9 cellular contexts compared by ENCODE assay signal in genomic region chr15:31472636-31473383, GRCh38.
DNase-seq lines count a peak whose midpoint lies in the region; ATAC-seq and TF ChIP-seq lines count a peak whose summit lies in the region.
"Had no signal": no experiment of that assay in that cellular context is flagged by ENCODE, and none has a peak within 500 bp of the region (broad histone marks: within the 10 kb centered on the region; RNA-seq: fewer than 3 reads in every experiment).

No MANE protein-coding gene starts in this region.

- H3K4me1 ChIP-seq in DOHH2 (ENCODE audit: control insufficient read depth, low read length): peaks cover 27% of the 10 kb centered on the region
- H3K4me1 ChIP-seq: uterus had no signal

- H3K27ac Mint-ChIP-seq in glutamatergic neuron (ENCODE audit: unreplicated experiment): peak overlapping the region; percentile 83

- H3F3A ChIP-seq in DOHH2 (ENCODE audit: control insufficient read depth, insufficient read depth): no peaks in the 10 kb centered on the region

- peaks cover 48% of the 10 kb centered on the region for H3K4me1 Mint-ChIP-seq in glutamatergic neuron (ENCODE audit: low read depth, unreplicated experiment)

- H3K36me3 Mint-ChIP-seq in glutamatergic neuron (ENCODE audit: unreplicated experiment): peaks cover 5% of the 10 kb centered on the region

- H3K9me3 ChIP-seq in DOHH2 (ENCODE audit: control insufficient read depth, insufficient read depth, low read length): no peaks in the 10 kb centered on the region
- H3K9me3 ChIP-seq: uterus had no signal

- peak overlapping the region; percentile 22; the same call in 1 of the 2 replicates for H3K27ac ChIP-seq in DOHH2 (ENCODE audit: low read depth, low read length)

- DNase-seq in activated T-cell treated with anti-CD3 and anti-CD28 coated beads for 1 hour (ENCODE audit: low read depth) (peak; percentile 17), glutamatergic neuron (no peak), retina (no peak), AML-193 (lab: John Stamatoyannopoulos, UW) (no peak)
- peak; percentile 34 to 52 for DNase-seq in stimulated activated CD4-positive, alpha-beta T cell treated with anti-CD3 and anti-CD28 coated beads, Interleukin-4, amount 100 ng/mL, for 4 hours

- no peaks in the 10 kb centered on the region for H3K79me2 ChIP-seq in DOHH2 (ENCODE audit: control insufficient read depth, low read length)

- no peaks in the 10 kb centered on the region for H4K20me1 ChIP-seq in DOHH2 (ENCODE audit: control insufficient read depth, insufficient read depth, low read depth, low read length)

- no peaks in the 10 kb centered on the region; the same call in 1 of the 2 replicates for H3K9me2 ChIP-seq in DOHH2 (replicated peaks; ENCODE audit: control insufficient read depth, low read length)

- peak; percentile 87 for ATAC-seq in GM19438 (IDR thresholded peaks at IDR 0.05; ENCODE audit: low read depth, unreplicated experiment)
- peak; percentile 92 for ATAC-seq in HG03378 (IDR thresholded peaks at IDR 0.05; ENCODE audit: unreplicated experiment)

- no peaks in the 10 kb centered on the region for H3K36me3 ChIP-seq in DOHH2 (ENCODE audit: control insufficient read depth, low read length)
- H3K36me3 ChIP-seq: uterus had no signal

- TF ChIP-seq CTCF in DOHH2 (IDR thresholded peaks at IDR 0.05; ENCODE audit: low read depth, low read length, poor library complexity, severe bottlenecking) (no peak), glutamatergic neuron (IDR thresholded peaks at IDR 0.05; ENCODE audit: partially characterized antibody, unreplicated experiment) (no peak)

- H3K27me3 ChIP-seq in DOHH2 (ENCODE audit: control insufficient read depth, low read length): no peaks in the 10 kb centered on the region
- H3K27me3 ChIP-seq: uterus had no signal

- peak overlapping the region; percentile 56 for H3K4me2 ChIP-seq in DOHH2 (ENCODE audit: low read length)

- H3K9me3 Mint-ChIP-seq in glutamatergic neuron (ENCODE audit: unreplicated experiment): peaks cover 18% of the 10 kb centered on the region

- peak overlapping the region; percentile 44 for H3K4me3 Mint-ChIP-seq in glutamatergic neuron (ENCODE audit: unreplicated experiment)

- H3K27me3 Mint-ChIP-seq in glutamatergic neuron (ENCODE audit: unreplicated experiment): peaks cover 10% of the 10 kb centered on the region

- H3K4me3 ChIP-seq in DOHH2 (ENCODE audit: low read length): peak overlapping the region; percentile 34
- H3K4me3 ChIP-seq: uterus had no signal

Comparison
In these comparisons a context has a peak if more than half of its experiments do, and no peak if none do; other contexts are left out.
1. DNase-seq: peak in activated T-cell treated with anti-CD3 and anti-CD28 coated beads for 1 hour (single experiment) and stimulated activated CD4-positive, alpha-beta T cell treated with anti-CD3 and anti-CD28 coated beads, Interleukin-4, amount 100 ng/mL, for 4 hours (2 of 2); none in glutamatergic neuron (single experiment), retina (single experiment) and AML-193 (0 of 2).